8 cellular contexts compared by ENCODE assay signal in genomic region chr15:84979651-84980050, GRCh38. TPM values are rescaled to one million over a fixed set of nuclear protein-coding genes. Genes with fewer than 3 reads are reported as not detected.
DNase-seq lines count a peak whose midpoint lies in the region; ATAC-seq and TF ChIP-seq lines count a peak whose summit lies in the region.

No MANE protein-coding gene starts in this region.

- H3K9ac ChIP-seq in mucosa of rectum (ENCODE audit: low read depth in 1 of 2, low read length in 2 of 2), result peak overlapping the region; percentile 47 to 92

- H3K36me3 ChIP-seq in A673 (ENCODE audit: insufficient read depth, low read length, poor library complexity, severe bottlenecking), result no peaks in the 10 kb centered on the region
- no peaks in the 10 kb centered on the region for H3K36me3 ChIP-seq in mucosa of rectum (ENCODE audit: control insufficient read depth in 2 of 2, insufficient read depth in 2 of 2, low read length in 2 of 2)

- CTCF ChIA-PET in A673 (lab: Charles Lee), result no interaction called here

- H3K4me3 ChIP-seq in A673 (ENCODE audit: low read depth, low read length, poor library complexity, severe bottlenecking) (peak overlapping the region; percentile 86), LNCaP clone FGC (ENCODE audit: low read depth, low read length) (peak overlapping the region; percentile 84), coronary artery (peak overlapping the region; percentile 85), mucosa of rectum (ENCODE audit: low read length in 2 of 2) (peak overlapping the region; percentile 77 to 88)

- H3K9me3 ChIP-seq in A673 (ENCODE audit: low read depth, low read length, poor library complexity, severe bottlenecking) (no peaks in the 10 kb centered on the region), mucosa of rectum (ENCODE audit: control insufficient read depth in 2 of 2, low read length in 2 of 2) (no peaks in the 10 kb centered on the region)

- ATAC-seq in GM21717 (IDR thresholded peaks at IDR 0.05; ENCODE audit: unreplicated experiment), result no peak

- peaks cover 37% of the 10 kb centered on the region for H3K4me1 ChIP-seq in A673 (ENCODE audit: insufficient read depth, low read length, poor library complexity, severe bottlenecking)
- peaks cover 18 to 22% of the 10 kb centered on the region in 2 donors for H3K4me1 ChIP-seq in mucosa of rectum (ENCODE audit: control insufficient read depth in 2 of 2, insufficient read depth in 2 of 2, low read length in 2 of 2)

- TF ChIP-seq CTCF in A673 (conservative IDR thresholded peaks at IDR 0.05; ENCODE audit: low read depth, low read length), result no peak
- no peak for TF ChIP-seq CTCF in LNCaP clone FGC (IDR thresholded peaks at IDR 0.05; ENCODE audit: control insufficient read depth, extremely low read depth, insufficient read depth)
- no peak for TF ChIP-seq CTCF in coronary artery (IDR thresholded peaks at IDR 0.05)

- POLR2A ChIA-PET in A673 (lab: Charles Lee; ENCODE audit: low non-redundant PET), result no interaction called here

- intact Hi-C loops in A673 (cut with micrococcal nuclease; ENCODE audit: unreplicated experiment), result no loop called here

- H3K27me3 ChIP-seq in A673 (replicated peaks; ENCODE audit: insufficient read depth, low read depth, low read length, poor library complexity) (no peaks in the 10 kb centered on the region), mucosa of rectum (ENCODE audit: control insufficient read depth in 2 of 2, insufficient read depth in 2 of 2, low read length in 2 of 2) (no peaks in the 10 kb centered on the region)

- BruUV-seq in A673 (replicated peaks; lab: Mats Ljungman, UMichigan), result TSS peak; percentile 82

- DNase-seq in A673 (ENCODE audit: low spot score), result no peak
- DNase-seq in LNCaP clone FGC (ENCODE audit: low read depth), result no peak
- no peak for DNase-seq in coronary artery (ENCODE audit: low spot score)
- DNase-seq in SKM-1 treated with dmso at 0.1 percent for 144 hours (lab: John Stamatoyannopoulos, UW; ENCODE audit: unreplicated experiment), result no peak
- DNase-seq in NCI-H128 (lab: John Stamatoyannopoulos, UW; ENCODE audit: unreplicated experiment), result no peak
- DNase-seq in mesenteric fat pad (ENCODE audit: low spot score), result no peak

- peak overlapping the region; percentile 92 for H3K27ac ChIP-seq in A673 (ENCODE audit: low read depth, low read length, poor library complexity, severe bottlenecking)
- no peak overlapping the region for H3K27ac ChIP-seq in coronary artery
- no peak overlapping the region for H3K27ac ChIP-seq in mucosa of rectum (ENCODE audit: low read depth in 2 of 2, low read length in 2 of 2)

RNA-seq across cellular contexts. Expression of gene PDE8A, which starts 2.0 kb away (rescaled TPM):
- 69.8 and 80.7 TPM in 2 replicates for total RNA-seq in A673 (2021)
- total RNA-seq in mesenteric fat pad, result 80.4 TPM
